13 cellular contexts compared by ENCODE assay signal in genomic region chr13:99265162-99265822, GRCh38. TPM values are rescaled to one million over a fixed set of nuclear protein-coding genes. Genes with fewer than 3 reads are reported as not detected.
DNase-seq lines count a peak whose midpoint lies in the region; ATAC-seq lines count a peak whose summit lies in the region.
"Had no signal": no experiment of that assay in that cellular context is flagged by ENCODE, and none has a peak within 500 bp of the region (broad histone marks: within the 10 kb centered on the region; RNA-seq: fewer than 3 reads in every experiment).

No MANE protein-coding gene starts in this region.

- peak overlapping the region; percentile 48 for H3K27ac Mint-ChIP-seq in activated CD4-positive, alpha-beta T cell treated with anti-CD3 and anti-CD28 coated beads, Interleukin-2, amount 10 ng/mL, durations not matched to agents 7 days and 5 days
- H3K27ac Mint-ChIP-seq in T-cell, result peak overlapping the region; percentile 80 to 89
- H3K27ac Mint-ChIP-seq in central memory CD8-positive, alpha-beta T cell (ENCODE audit: low read depth), result peak overlapping the region; percentile 39

- peaks cover 15% of the 10 kb centered on the region for H3K36me3 Mint-ChIP-seq in activated CD4-positive, alpha-beta T cell treated with anti-CD3 and anti-CD28 coated beads, Interleukin-2, amount 10 ng/mL, durations not matched to agents 7 days and 5 days (ENCODE audit: low read depth)
- no peaks in the 10 kb centered on the region for H3K36me3 Mint-ChIP-seq in T-cell
- peaks cover 11% of the 10 kb centered on the region for H3K36me3 Mint-ChIP-seq in central memory CD8-positive, alpha-beta T cell (ENCODE audit: insufficient read depth)

- ATAC-seq in T-cell (replicated peaks in 1 of 4), result peak in 1 of 4 experiments; percentile 32
- ATAC-seq in central memory CD8-positive, alpha-beta T cell (replicated peaks; ENCODE audit: extremely low read depth, poor library complexity, severe bottlenecking), result no peak

- POLR2A ChIA-PET in activated CD4-positive, alpha-beta T cell treated with anti-CD3 and anti-CD28 coated beads, Interleukin-2, amount 10 ng/mL, durations not matched to agents 7 days and 5 days (lab: Charles Lee), result interaction anchor here (0.6 kb wide), 1 partner anchor 102 kb away, joined by 6 read pairs; no protein-coding TSS in a partner anchor
- POLR2A ChIA-PET in T-cell (lab: Charles Lee), result interaction anchor here (0.6 to 1.7 kb wide), 12 partner anchors 9 to 169 kb away, joined by 3 to 10 read pairs (median 4); partner anchors contain the start of genes UBAC2 (in 2 of the 2) and GPR183 (in 1 of the 2)

- CTCF ChIA-PET in activated CD4-positive, alpha-beta T cell treated with anti-CD3 and anti-CD28 coated beads, Interleukin-2, amount 10 ng/mL, durations not matched to agents 7 days and 5 days (lab: Charles Lee), result interaction anchor here (0.9 to 7.7 kb wide), 15 partner anchors 8 to 214 kb away, joined by 3 to 109 read pairs (median 5); partner anchors contain the start of gene UBAC2
- CTCF ChIA-PET in T-cell (lab: Charles Lee), result interaction anchor here (0.5 to 11.0 kb wide), 83 partner anchors 8 to 1321 kb away, joined by 3 to 246 read pairs (median 5); partner anchors contain the start of genes GPR18 (in 1 of the 2), GPR183 (in 1 of the 2), TM9SF2 (in 1 of the 2) and UBAC2 (in 1 of the 2)

- peaks cover 65% of the 10 kb centered on the region for H3K4me1 Mint-ChIP-seq in activated CD4-positive, alpha-beta T cell treated with anti-CD3 and anti-CD28 coated beads, Interleukin-2, amount 10 ng/mL, durations not matched to agents 7 days and 5 days
- H3K4me1 Mint-ChIP-seq in T-cell, result peaks cover 57 to 63% (median 62%) of the 10 kb centered on the region in 3 donors
- peaks cover 45% of the 10 kb centered on the region for H3K4me1 Mint-ChIP-seq in central memory CD8-positive, alpha-beta T cell

- no peaks in the 10 kb centered on the region for H3K27me3 Mint-ChIP-seq in activated CD4-positive, alpha-beta T cell treated with anti-CD3 and anti-CD28 coated beads, Interleukin-2, amount 10 ng/mL, durations not matched to agents 7 days and 5 days
- no peaks in the 10 kb centered on the region for H3K27me3 Mint-ChIP-seq in T-cell
- no peaks in the 10 kb centered on the region for H3K27me3 Mint-ChIP-seq in central memory CD8-positive, alpha-beta T cell

- no peak for DNase-seq in activated CD4-positive, alpha-beta T cell treated with anti-CD3 and anti-CD28 coated beads, Interleukin-2, amount 10 ng/mL, durations not matched to agents 7 days and 5 days
- DNase-seq in activated CD4-positive, alpha-beta T cell treated with anti-CD3 and anti-CD28 coated beads, Interleukin-2, amount 50 U/mL, for 1 hour, result no peak
- DNase-seq in T-cell (no peak), kidney glomerular epithelial cell (lab: John Stamatoyannopoulos, UW) (no peak), COLO668 (lab: John Stamatoyannopoulos, UW; ENCODE audit: unreplicated experiment) (no peak), SHP77 (lab: John Stamatoyannopoulos, UW) (no peak)
- no peak for DNase-seq in central memory CD8-positive, alpha-beta T cell (ENCODE audit: low spot score in 2 of 2)
- DNase-seq in stimulated activated CD4-positive, alpha-beta T cell treated with anti-CD3 and anti-CD28 coated beads, Interleukin-4, amount 100 ng/mL, for 48 hours (ENCODE audit: low read depth in 2 of 2), result peak; percentile 44 to 46
- DNase-seq: left colon had no signal

- no peaks in the 10 kb centered on the region for H3K9me3 Mint-ChIP-seq in activated CD4-positive, alpha-beta T cell treated with anti-CD3 and anti-CD28 coated beads, Interleukin-2, amount 10 ng/mL, durations not matched to agents 7 days and 5 days
- no peaks in the 10 kb centered on the region for H3K9me3 Mint-ChIP-seq in T-cell
- no peaks in the 10 kb centered on the region for H3K9me3 Mint-ChIP-seq in central memory CD8-positive, alpha-beta T cell
- H3K9me3 Mint-ChIP-seq: neural crest cell had no signal

- H3K4me3 Mint-ChIP-seq in activated CD4-positive, alpha-beta T cell treated with anti-CD3 and anti-CD28 coated beads, Interleukin-2, amount 10 ng/mL, durations not matched to agents 7 days and 5 days, result no peak overlapping the region
- peak overlapping the region in 2 of 3 donors; percentile 41 to 43 for H3K4me3 Mint-ChIP-seq in T-cell
- H3K4me3 Mint-ChIP-seq in central memory CD8-positive, alpha-beta T cell, result peak overlapping the region; percentile 8
- H3K4me3 Mint-ChIP-seq: neural crest cell had no signal

RNA-seq across cellular contexts. Expression of gene GPR18, which starts 7.1 kb away (rescaled TPM):
- 10 to 100 TPM; 19.7 to 25.4 TPM for total RNA-seq in activated CD4-positive, alpha-beta T cell treated with anti-CD3 and anti-CD28 coated beads, Interleukin-2, amount 10 ng/mL, durations not matched to agents 7 days and 5 days
- 10 to 100 TPM; 15.2 to 26.7 (median 16.7) TPM for total RNA-seq in T-cell
- total RNA-seq: Daoy, endothelial cell of umbilical vein, neural crest cell, vagina had no signal

RNA-seq across cellular contexts. Expression of gene GPR183, which starts 41.9 kb away (rescaled TPM):
- total RNA-seq in activated CD4-positive, alpha-beta T cell treated with anti-CD3 and anti-CD28 coated beads, Interleukin-2, amount 10 ng/mL, durations not matched to agents 7 days and 5 days, result 10 to 100 TPM; 41.4 to 45.1 TPM
- total RNA-seq in T-cell, result 100 to 1,000 TPM in 3 of 5 donors, 10 to 100 TPM in 2; 69.9 to 152 (median 100) TPM
- total RNA-seq: endothelial cell of umbilical vein, neural crest cell had no signal

Comparison
In these comparisons a context has a peak if more than half of its experiments do, and no peak if none do; other contexts are left out.
1. DNase-seq: peak in stimulated activated CD4-positive, alpha-beta T cell treated with anti-CD3 and anti-CD28 coated beads, Interleukin-4, amount 100 ng/mL, for 48 hours (2 of 2); none in activated CD4-positive, alpha-beta T cell treated with anti-CD3 and anti-CD28 coated beads, Interleukin-2, amount 10 ng/mL, durations not matched to agents 7 days and 5 days (single experiment), activated CD4-positive, alpha-beta T cell treated with anti-CD3 and anti-CD28 coated beads, Interleukin-2, amount 50 U/mL, for 1 hour (single experiment), T-cell (0 of 34), central memory CD8-positive, alpha-beta T cell (0 of 2), kidney glomerular epithelial cell (single experiment), COLO668 (single experiment) and SHP77 (0 of 2).
2. Peak in every context shown above with its lines, with median percentiles within 50 percentile points of each other: H3K27ac Mint-ChIP-seq.